Comparison of ENCODE assay signal across 15 cellular contexts in genomic region chr1:42877380-42877779, GRCh38.
"Had no signal": no experiment of that assay in that cellular context is flagged by ENCODE, and none has a peak within 500 bp of the region (broad histone marks: within the 10 kb centered on the region; RNA-seq: fewer than 3 reads in every experiment).

No MANE protein-coding gene starts in this region.

- H3K4me1 Mint-ChIP-seq: activated naive CD4-positive, alpha-beta T cell treated with anti-CD3 and anti-CD28 coated beads, Interleukin-2, amount 50 U/mL, for 24 hours; mesothelial cell of epicardium; stimulated activated effector memory CD8-positive, alpha-beta T cell treated with anti-CD3 and anti-CD28 coated beads, Interleukin-12 subunit alpha, Interleukin-12 subunit beta, amount 100 ng/mL, for 72 hours had no signal

- H3K4me1 ChIP-seq: adrenal gland, esophagus squamous epithelium, lower lobe of right lung, pancreas had no signal

- H3K27me3 Mint-ChIP-seq: activated CD8-positive, alpha-beta T cell treated with anti-CD3 and anti-CD28 coated beads for 36 hours had no signal

- DNase-seq: activated CD4-positive, alpha-beta T cell treated with anti-CD3 and anti-CD28 coated beads for 48 hours; activated CD8-positive, alpha-beta T cell treated with anti-CD3 and anti-CD28 coated beads for 36 hours; activated effector memory CD4-positive, alpha-beta T cell treated with Interleukin-2 at 50 U/mL for 16 hours; activated T-cell treated with anti-CD3 and anti-CD28 coated beads, Interleukin-2, amount 50 U/mL, for 4 hours; adrenal gland; esophagus squamous epithelium; hippocampal formation; kidney glomerular epithelial cell; lower lobe of right lung; pancreas had no signal

- H3K27me3 ChIP-seq: adrenal gland, cardiac muscle cell, pancreas had no signal

- H3K36me3 ChIP-seq: adrenal gland, cardiac muscle cell, esophagus squamous epithelium, lower lobe of right lung, pancreas, thoracic aorta had no signal

- H3K4me3 ChIP-seq: adrenal gland, cardiac muscle cell, esophagus squamous epithelium, lower lobe of right lung, pancreas, thoracic aorta had no signal

- H3K27ac Mint-ChIP-seq: activated CD8-positive, alpha-beta T cell treated with anti-CD3 and anti-CD28 coated beads for 36 hours; activated naive CD4-positive, alpha-beta T cell treated with anti-CD3 and anti-CD28 coated beads, Interleukin-2, amount 50 U/mL, for 24 hours; mesothelial cell of epicardium; stimulated activated effector memory CD8-positive, alpha-beta T cell treated with anti-CD3 and anti-CD28 coated beads, Interleukin-12 subunit alpha, Interleukin-12 subunit beta, amount 100 ng/mL, for 72 hours had no signal

- ATAC-seq: activated CD8-positive, alpha-beta T cell treated with anti-CD3 and anti-CD28 coated beads for 36 hours; activated T-cell treated with anti-CD3 and anti-CD28 coated beads, Interleukin-2, amount 50 U/mL, for 4 hours; lower lobe of right lung; pancreas; stimulated activated effector memory CD8-positive, alpha-beta T cell treated with anti-CD3 and anti-CD28 coated beads, Interleukin-12 subunit alpha, Interleukin-12 subunit beta, amount 100 ng/mL, for 72 hours had no signal

- H3K9me3 ChIP-seq: adrenal gland, esophagus squamous epithelium, lower lobe of right lung, pancreas, thoracic aorta had no signal

- H3K27ac ChIP-seq: adrenal gland, cardiac muscle cell, esophagus squamous epithelium, lower lobe of right lung, pancreas, thoracic aorta had no signal

- H3K4me3 Mint-ChIP-seq: activated CD8-positive, alpha-beta T cell treated with anti-CD3 and anti-CD28 coated beads for 36 hours; activated naive CD4-positive, alpha-beta T cell treated with anti-CD3 and anti-CD28 coated beads, Interleukin-2, amount 50 U/mL, for 24 hours; activated T-cell treated with anti-CD3 and anti-CD28 coated beads, Interleukin-2, amount 50 U/mL, for 4 hours; mesothelial cell of epicardium; stimulated activated effector memory CD8-positive, alpha-beta T cell treated with anti-CD3 and anti-CD28 coated beads, Interleukin-12 subunit alpha, Interleukin-12 subunit beta, amount 100 ng/mL, for 72 hours had no signal

- H3K36me3 Mint-ChIP-seq: activated naive CD4-positive, alpha-beta T cell treated with anti-CD3 and anti-CD28 coated beads, Interleukin-2, amount 50 U/mL, for 24 hours; mesothelial cell of epicardium; stimulated activated effector memory CD8-positive, alpha-beta T cell treated with anti-CD3 and anti-CD28 coated beads, Interleukin-12 subunit alpha, Interleukin-12 subunit beta, amount 100 ng/mL, for 72 hours had no signal
